19 cellular contexts compared by ENCODE assay signal in genomic region chr2:64217198-64217869, GRCh38.
DNase-seq lines count a peak whose midpoint lies in the region; ATAC-seq, FAIRE-seq and TF ChIP-seq lines count a peak whose summit lies in the region.
"Had no signal": no experiment of that assay in that cellular context is flagged by ENCODE, and none has a peak within 500 bp of the region (broad histone marks: within the 10 kb centered on the region; RNA-seq: fewer than 3 reads in every experiment).

No MANE protein-coding gene starts in this region.

- FAIRE-seq in GM19239 (lab: Jason Lieb, UNC) (peak; percentile 64), HTR-8/SVneo (lab: Jason Lieb, UNC) (peak; percentile 36), K562 (lab: Jason Lieb, UNC) (no peak)
- FAIRE-seq: D721Med had no signal

- CTCF ChIA-PET in K562 (lab: Yijun Ruan, JAX; ENCODE audit: low intra/inter-chr PET ratio), result no interaction called here
- CTCF ChIA-PET in naive thymus-derived CD4-positive, alpha-beta T cell (lab: Charles Lee), result interaction anchor here (1.6 kb wide), 1 partner anchor 11 kb away, joined by 6 read pairs; no protein-coding TSS in a partner anchor

- TF ChIP-seq CTCF in K562 (IDR thresholded peaks at IDR 0.05 in 2 of 3, conservative IDR thresholded peaks at IDR 0.05 in 1 of 3; ENCODE audit: insufficient read depth in 2 of 3, low read depth in 1 of 3, low read length in 3 of 3), result peak in 2 of 3 experiments; percentile 38 to 48; a peak in 3 of 6 replicates

- peaks cover 21 to 78% (median 47%) of the 10 kb centered on the region in 7 donors for H3K4me1 Mint-ChIP-seq in naive thymus-derived CD4-positive, alpha-beta T cell

- no peaks in the 10 kb centered on the region for H3K9me3 ChIP-seq in K562 (replicated peaks; ENCODE audit: control insufficient read depth, insufficient read depth, low read depth, low read length)
- no peaks in the 10 kb centered on the region for H3K9me3 ChIP-seq in naive thymus-derived CD4-positive, alpha-beta T cell (ENCODE audit: control insufficient read depth in 2 of 3, low read length in 3 of 3)
- H3K9me3 ChIP-seq: BE2C had no signal

- no peak overlapping the region for H3K4me3 ChIP-seq in K562
- H3K4me3 ChIP-seq in naive thymus-derived CD4-positive, alpha-beta T cell (ENCODE audit: low read length), result no peak overlapping the region

- POLR2A ChIA-PET in K562 (lab: Yijun Ruan, JAX), result interaction anchor here (0.5 to 1.7 kb wide), 2 partner anchors 11 to 422 kb away, joined by 3 to 7 read pairs; no protein-coding TSS in a partner anchor
- POLR2A ChIA-PET in naive thymus-derived CD4-positive, alpha-beta T cell (lab: Charles Lee), result interaction anchor here (0.7 to 1.3 kb wide), 2 partner anchors 9 to 11 kb away, joined by 3 to 5 read pairs; no protein-coding TSS in a partner anchor

- no peaks in the 10 kb centered on the region for H3K79me2 ChIP-seq in K562 (ENCODE audit: control insufficient read depth, insufficient read depth, low read length)

- intact Hi-C loops in K562 (cut with micrococcal nuclease), result loop anchor here (10.0 kb wide), 1 partner anchor 97 kb away; no protein-coding TSS in a partner anchor
- intact Hi-C loops in naive thymus-derived CD4-positive, alpha-beta T cell (cut with micrococcal nuclease), result no loop called here

- H4K20me1 ChIP-seq in K562 (replicated peaks; ENCODE audit: control insufficient read depth, insufficient read depth, low read length), result no peaks in the 10 kb centered on the region

- TF ChIP-seq EP300 in K562 (IDR thresholded peaks at IDR 0.05; ENCODE audit: low read length), result no peak

- H3K4me2 ChIP-seq in K562 (ENCODE audit: insufficient read depth, low read length), result no peak overlapping the region

- no peak overlapping the region for H3K9ac ChIP-seq in K562 (ENCODE audit: insufficient read depth in 1 of 2, low read depth in 2 of 2, low read length in 2 of 2)

- H3K27me3 ChIP-seq in K562 (ENCODE audit: control insufficient read depth in 2 of 2, insufficient read depth in 2 of 2, low read length in 2 of 2), result no peaks in the 10 kb centered on the region
- H3K27me3 ChIP-seq in naive thymus-derived CD4-positive, alpha-beta T cell (ENCODE audit: control insufficient read depth in 2 of 2, insufficient read depth in 2 of 2, low read length in 2 of 2), result no peaks in the 10 kb centered on the region
- H3K27me3 ChIP-seq: BE2C had no signal

- no peak overlapping the region for H3K27ac ChIP-seq in K562 (ENCODE audit: extremely low read depth, low read depth, low read length)
- H3K27ac ChIP-seq in naive thymus-derived CD4-positive, alpha-beta T cell (ENCODE audit: low read depth, low read length), result no peak overlapping the region
- H3K27ac ChIP-seq: RWPE1 had no signal

- H3K36me3 Mint-ChIP-seq in naive thymus-derived CD4-positive, alpha-beta T cell, result peaks cover 0 to 11% (median 0%) of the 10 kb centered on the region in 5 donors

- H3K27me3 Mint-ChIP-seq in naive thymus-derived CD4-positive, alpha-beta T cell, result no peaks in the 10 kb centered on the region
- H3K27me3 Mint-ChIP-seq: CD8-positive, alpha-beta memory T cell had no signal

- H3K4me3 Mint-ChIP-seq in naive thymus-derived CD4-positive, alpha-beta T cell, result no peak overlapping the region

- TF ChIP-seq RAD21 in K562 (CRISPR knock-in tag; conservative IDR thresholded peaks at IDR 0.05 in 1 of 2, IDR thresholded peaks at IDR 0.05 in 1 of 2), result peak in 1 of 2 experiments; percentile 38; a peak in 2 of 4 replicates

- no peak for ATAC-seq in K562
- ATAC-seq in naive thymus-derived CD4-positive, alpha-beta T cell, result no peak

- peaks cover 0 to 5% (median 0%) of the 10 kb centered on the region in 11 donors for H3K9me3 Mint-ChIP-seq in naive thymus-derived CD4-positive, alpha-beta T cell
- H3K9me3 Mint-ChIP-seq: CD8-positive, alpha-beta memory T cell had no signal

- in situ Hi-C loops in K562 (cut with MboI), result no loop called here

- peak overlapping the region; percentile 66 for H2AFZ ChIP-seq in K562 (ENCODE audit: low read depth, low read length)

- H3K36me3 ChIP-seq in K562 (ENCODE audit: control insufficient read depth, insufficient read depth, low read length), result no peaks in the 10 kb centered on the region
- no peaks in the 10 kb centered on the region for H3K36me3 ChIP-seq in naive thymus-derived CD4-positive, alpha-beta T cell (ENCODE audit: control insufficient read depth in 2 of 3, insufficient read depth in 3 of 3, low read length in 3 of 3)
- H3K36me3 ChIP-seq: BE2C had no signal

- H3K27ac Mint-ChIP-seq in naive thymus-derived CD4-positive, alpha-beta T cell, result peak overlapping the region in 6 of 9 donors; percentile 52 to 96 (median 74)

- 47% methylated on average over 9 of the region's 9 CpGs for WGBS in K562 (ENCODE audit: insufficient coverage, low coverage, missing lambda C conversion rate)

- H3K4me1 ChIP-seq in K562 (replicated peaks in 1 of 2; ENCODE audit: control insufficient read depth in 2 of 2, insufficient read depth in 2 of 2, low read length in 2 of 2), result peaks cover 0 to 31% of the 10 kb centered on the region in 2 experiments; a peak in 3 of 5 replicates
- H3K4me1 ChIP-seq in naive thymus-derived CD4-positive, alpha-beta T cell (ENCODE audit: control insufficient read depth in 2 of 2, insufficient read depth in 2 of 2, low read length in 2 of 2), result peaks cover 20 to 39% of the 10 kb centered on the region in 2 donors
- H3K4me1 ChIP-seq: BE2C had no signal

- no peaks in the 10 kb centered on the region for H3K9me1 ChIP-seq in K562 (ENCODE audit: control insufficient read depth, insufficient read depth, low read length)

- no peak for TF ChIP-seq POLR2A in K562 (conservative IDR thresholded peaks at IDR 0.05)

- DNase-seq in GM19239 (ENCODE audit: insufficient read length, low spot score) (no peak), HTR-8/SVneo (ENCODE audit: insufficient read length, low spot score) (no peak), K562 (ENCODE audit: extremely low read depth in 1 of 4, low spot score in 3 of 4) (no peak), AG20443 (ENCODE audit: low spot score) (no peak), midbrain (lab: John Stamatoyannopoulos, UW) (no peak)
- DNase-seq in naive thymus-derived CD4-positive, alpha-beta T cell, result no peak
- DNase-seq in activated CD4-positive, alpha-beta T cell treated with anti-CD3 and anti-CD28 coated beads, Interleukin-2, amount 50 U/mL, for 1 hour, result no peak
- DNase-seq: BE2C; CD8-positive, alpha-beta memory T cell; DMS79 treated with DMSO at 0.1 percent for 48 hours; Kasumi-1; MM.1S; NCI-H1092 treated with DMSO at 0.1 percent for 48 hours; NCI-H1694; NCI-H2107; NCI-H226; NCI-H526 had no signal

- BruUV-seq in K562 (replicated peaks; lab: Mats Ljungman, UMichigan), result no TSS peak

TF ChIP-seq in K562, 482 proteins besides CTCF, POLR2A, EP300 and RAD21:
- TF ChIP-seq TSC22D4 (tag; IDR thresholded peaks at IDR 0.05) (no peak), TBL1XR1 (IDR thresholded peaks at IDR 0.05; ENCODE audit: low read length in 2 of 2) (0 out of 4 replicates have a peak, but pooled peaks of 1 of the 2 experiments have one; percentile 31), HMBOX1 (IDR thresholded peaks at IDR 0.05) (peak; percentile 87), ZFP30 (CRISPR knock-in tag; IDR thresholded peaks at IDR 0.05; ENCODE audit: borderline replicate concordance) (no peak)
